Comparison of ENCODE assay signal across 19 cellular contexts in the genomic region with DNA sequence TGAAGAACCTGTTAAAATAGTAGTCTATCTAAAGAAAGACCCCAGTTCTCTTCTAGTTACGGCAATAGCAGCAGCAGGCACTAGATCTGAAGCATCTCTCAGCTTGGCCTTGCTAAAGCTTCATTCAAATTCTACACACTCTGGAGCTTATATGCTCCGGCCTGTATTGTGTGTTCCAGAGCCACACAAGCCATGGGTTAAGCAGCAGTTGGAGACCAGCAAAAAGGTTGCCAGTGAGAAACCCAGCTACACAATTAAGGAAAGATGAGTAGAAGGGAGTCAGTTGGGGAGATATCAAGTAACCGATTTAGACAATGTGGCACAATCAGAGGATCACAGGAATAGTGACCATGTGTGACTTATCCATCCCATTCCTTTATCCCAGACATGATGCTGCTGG. TPM values are rescaled to one million over a fixed set of nuclear protein-coding genes. Genes with fewer than 3 reads are reported as not detected.
DNase-seq lines count a peak whose midpoint lies in the region; ATAC-seq, FAIRE-seq and TF ChIP-seq lines count a peak whose summit lies in the region.
"Had no signal": no experiment of that assay in that cellular context is flagged by ENCODE, and none has a peak within 500 bp of the region (broad histone marks: within the 10 kb centered on the region; RNA-seq: fewer than 3 reads in every experiment).

No MANE protein-coding gene starts in this region.

- FAIRE-seq in GM12891 (lab: Jason Lieb, UNC): no peak
- FAIRE-seq: GM19239, H54 had no signal

- no peak for ATAC-seq in GM21723 (IDR thresholded peaks at IDR 0.05; ENCODE audit: unreplicated experiment)
- ATAC-seq: CD8-positive, alpha-beta T cell had no signal

- no peak for TF ChIP-seq CTCF in neural progenitor cell (IDR thresholded peaks at IDR 0.05)
- no peak for TF ChIP-seq CTCF in GM10266 (IDR thresholded peaks at IDR 0.05; ENCODE audit: control insufficient read depth, insufficient read depth, low read depth, missing control alignments)

- no peak overlapping the region for H3K9ac ChIP-seq in neural progenitor cell

- H3K79me2 ChIP-seq in neural progenitor cell (ENCODE audit: low read depth): peaks cover 8% of the 10 kb centered on the region

- H3K36me3 ChIP-seq in neural progenitor cell: no peaks in the 10 kb centered on the region
- H3K36me3 ChIP-seq: HAP-1 had no signal

- no peaks in the 10 kb centered on the region for H4K20me1 ChIP-seq in neural progenitor cell (ENCODE audit: low read depth)

- peak overlapping the region; percentile 19 for H3K27ac ChIP-seq in caudate nucleus (ENCODE audit: low read depth, low read length)
- H3K27ac ChIP-seq in neural progenitor cell: peak overlapping the region; percentile 30

- H3K4me1 ChIP-seq in neural progenitor cell: peaks cover 68% of the 10 kb centered on the region
- H3K4me1 ChIP-seq: Caco-2, HAP-1 had no signal

- no peak overlapping the region for H2AFZ ChIP-seq in neural progenitor cell (replicated peaks)

- no peaks in the 10 kb centered on the region for H3K9me3 Mint-ChIP-seq in neural progenitor cell
- H3K9me3 Mint-ChIP-seq: CD8-positive, alpha-beta T cell; HFFc6 had no signal

- no peaks in the 10 kb centered on the region for H3K27me3 ChIP-seq in neural progenitor cell

- no peaks in the 10 kb centered on the region for H3K9me3 ChIP-seq in neural progenitor cell (ENCODE audit: low read depth)
- H3K9me3 ChIP-seq: Caco-2, HAP-1 had no signal

- peak; percentile 74 for DNase-seq in G401 (ENCODE audit: low spot score)
- DNase-seq in NCI-H69 (lab: John Stamatoyannopoulos, UW): peak; percentile 45
- DNase-seq in caudate nucleus (lab: John Stamatoyannopoulos, UW): no peak
- no peak for DNase-seq in neural progenitor cell (ENCODE audit: low spot score)
- DNase-seq in GM10266 (ENCODE audit: extremely low spot score): no peak
- DNase-seq in GM12891 (ENCODE audit: insufficient read length, low spot score): no peak
- DNase-seq: Caco-2; CD4-positive, CD25-positive, alpha-beta regulatory T cell; CD8-positive, alpha-beta T cell; DMS79; EL; GF-D8; GOT3; HFFc6 had no signal

- TF ChIP-seq POLR2A in GM12891 (IDR thresholded peaks at IDR 0.05; ENCODE audit: low read depth, low read length): no peak

- in situ Hi-C loops in G401 (cut with HindIII; ENCODE audit: low sequenced_read_pairs): no loop called here

- H3K4me2 ChIP-seq in neural progenitor cell: peak overlapping the region; percentile 35

- no peak overlapping the region for H3K4me3 ChIP-seq in neural progenitor cell
- H3K4me3 ChIP-seq: HAP-1 had no signal

- H3K4me3 Mint-ChIP-seq in neural progenitor cell: no peak overlapping the region
- H3K4me3 Mint-ChIP-seq: CD4-positive, CD25-positive, alpha-beta regulatory T cell; CD8-positive, alpha-beta T cell; HFFc6 had no signal

- peak overlapping the region; percentile 39 for H3K27ac Mint-ChIP-seq in neural progenitor cell
- H3K27ac Mint-ChIP-seq: CD4-positive, CD25-positive, alpha-beta regulatory T cell; CD8-positive, alpha-beta T cell; HFFc6 had no signal

- peaks cover 42% of the 10 kb centered on the region for H3K4me1 Mint-ChIP-seq in neural progenitor cell

- peaks cover 3% of the 10 kb centered on the region for H3K27me3 Mint-ChIP-seq in neural progenitor cell (ENCODE audit: insufficient read depth, low read depth)
- H3K27me3 Mint-ChIP-seq: CD4-positive, CD25-positive, alpha-beta regulatory T cell had no signal

- H3F3A ChIP-seq in neural progenitor cell (ENCODE audit: low read depth): peaks cover 36% of the 10 kb centered on the region

- H3K36me3 Mint-ChIP-seq in neural progenitor cell: peaks cover 11% of the 10 kb centered on the region

TF ChIP-seq in GM12891, 5 proteins besides CTCF, POLR2A, EP300 and RAD21:
- no peak for TF ChIP-seq POU2F2 (IDR thresholded peaks at IDR 0.05; ENCODE audit: low read depth, low read length)
- TF ChIP-seq POLR2AphosphoS5 (IDR thresholded peaks at IDR 0.05; ENCODE audit: low read depth, low read length): no peak

RNA-seq across cellular contexts. Expression of a gene that starts 41.1 kb away (rescaled TPM):
- total RNA-seq in G401 (2014; rRNA removed; shearing (Covaris generic)): 2.7 and 3.8 TPM in 2 replicates
- total RNA-seq in neural progenitor cell (ENCODE audit: low replicate concordance): 190 and 215 TPM in 2 replicates
- not detected for polyA plus RNA-seq in GM12891 (2012; ENCODE audit: low read depth, missing spikeins)
- total RNA-seq: CD4-positive, CD25-positive, alpha-beta regulatory T cell; CD8-positive, alpha-beta T cell had no signal
- polyA plus RNA-seq: BJ; CD4-positive, CD25-positive, alpha-beta regulatory T cell had no signal

Comparison
In these comparisons a context has a peak if more than half of its experiments do, and no peak if none do; other contexts are left out.
1. DNase-seq: peak in G401 (single experiment) and NCI-H69 (single experiment); none in caudate nucleus (0 of 61), neural progenitor cell (single experiment), GM10266 (single experiment) and GM12891 (single experiment).
2. RNA of a gene that starts 41.1 kb away (total RNA-seq): 190 to 215 TPM in neural progenitor cell; 2.7 to 3.8 TPM in G401; every median in the first group is over 10 times any median in the second.